8 cellular contexts compared by ENCODE assay signal in the genomic region with DNA sequence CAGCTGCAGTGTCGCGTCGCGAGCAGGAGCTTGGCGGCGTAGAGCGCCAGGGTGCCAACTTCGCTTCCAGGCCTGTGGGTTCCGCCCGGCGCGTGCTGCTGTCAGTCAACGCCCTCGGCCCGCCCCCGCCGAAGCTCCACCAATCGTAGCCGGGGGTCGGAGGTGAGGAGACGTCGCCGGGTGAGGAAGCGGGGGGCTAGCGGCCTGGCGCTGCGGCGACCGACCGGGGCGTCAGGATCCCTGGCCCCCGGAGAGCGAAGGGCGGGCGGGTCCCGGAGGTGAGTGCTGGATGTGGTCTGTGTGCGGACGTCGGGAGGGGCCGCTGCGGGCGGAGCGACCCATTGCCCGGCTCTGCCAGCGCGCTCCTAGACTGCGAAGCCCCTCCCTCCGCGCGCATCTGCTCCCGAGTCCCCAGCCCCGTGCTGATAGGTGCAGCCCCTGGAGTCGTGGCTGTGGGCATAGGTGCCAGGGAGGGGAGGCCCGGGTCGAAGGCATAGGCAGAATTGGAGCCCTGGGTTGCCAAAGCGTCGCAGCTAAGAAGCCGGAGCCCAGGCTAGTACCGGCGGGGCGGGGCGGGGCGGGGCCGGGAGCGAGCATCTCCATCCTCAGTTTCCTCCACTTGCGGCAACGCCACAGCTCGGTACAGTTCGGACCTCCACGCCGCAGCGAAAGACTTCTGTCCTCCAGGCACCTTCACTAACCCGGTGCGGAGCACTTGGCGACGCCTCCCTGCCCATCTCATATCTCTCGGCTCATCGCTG. TPM values are rescaled to one million over a fixed set of nuclear protein-coding genes. Genes with fewer than 3 reads are reported as not detected.
DNase-seq lines count a peak whose midpoint lies in the region; ATAC-seq, FAIRE-seq and TF ChIP-seq lines count a peak whose summit lies in the region.

Gene NXPE3 (plus strand): TSS at position 165 of the 761 bp plus-strand sequence. CDS start 6,386 bp downstream, outside the sequence.

- peaks cover 8% of the 10 kb centered on the region for H3K36me3 ChIP-seq in adipocyte (ENCODE audit: control insufficient read depth, insufficient read depth, low read length, severe bottlenecking)
- peaks cover 0 to 22% (median 14%) of the 10 kb centered on the region in 9 donors for H3K36me3 ChIP-seq in heart right ventricle
- H3K36me3 ChIP-seq in upper lobe of left lung: peaks cover 0 to 18% (median 9%) of the 10 kb centered on the region in 4 donors

- peak within 1 kb of the TSS; percentile 86 for H3K9ac ChIP-seq in adipocyte (ENCODE audit: low read length)

- intact Hi-C loops in heart right ventricle (cut with DNase I) (loop anchor here in 4 of 10 donors (2.0 to 10.0 kb wide), 5 partner anchors 47 to 92 kb away; partner anchors contain the start of genes CEP97 (in 2 of the 4) and RPL24 (in 1 of the 4)), posterior vena cava (cut with DNase I) (no loop called here)

- H3K27ac ChIP-seq in heart right ventricle: peak within 1 kb of the TSS; percentile 51 to 95 (median 90)
- H3K27ac ChIP-seq in upper lobe of left lung: peak within 1 kb of the TSS; percentile 81 to 92 (median 88)

- ATAC-seq in HG02763 (IDR thresholded peaks at IDR 0.05; ENCODE audit: unreplicated experiment): peak; percentile 92
- peak; percentile 95 to 98 (median 96) for ATAC-seq in heart right ventricle
- peak; percentile 96 to 99 for ATAC-seq in upper lobe of left lung (ENCODE audit: low FRiP score in 2 of 2)

- TF ChIP-seq EP300 in upper lobe of left lung (IDR thresholded peaks at IDR 0.05): no peak

- peak; percentile 97 for FAIRE-seq in GM12891 (lab: Jason Lieb, UNC)

- 0 out of 2 replicates have a peak, but pooled peaks have one; percentile 28 for TF ChIP-seq POLR2A in GM12891 (IDR thresholded peaks at IDR 0.05; ENCODE audit: low read depth, low read length)
- peak in 3 of 4 donors; percentile 40 to 67 (median 42) for TF ChIP-seq POLR2A in upper lobe of left lung (IDR thresholded peaks at IDR 0.05)

- peak; percentile 80 for DNase-seq in GM12891 (ENCODE audit: insufficient read length, low spot score)
- DNase-seq in NCI-H1417 (lab: John Stamatoyannopoulos, UW): peak; percentile 73 to 95 (median 93)
- DNase-seq in T follicular helper cell (ENCODE audit: low read depth): peak; percentile 91
- DNase-seq in adipocyte (ENCODE audit: low read depth): peak; percentile 94
- peak; percentile 92 to 94 for DNase-seq in heart right ventricle
- peak; percentile 97 for DNase-seq in posterior vena cava (ENCODE audit: low spot score)
- DNase-seq in upper lobe of left lung: peak; percentile 96 to 99

- H3K4me3 ChIP-seq in adipocyte (ENCODE audit: low read length) (peak within 1 kb of the TSS; percentile 88), heart right ventricle (peak within 1 kb of the TSS; percentile 59 to 98 (median 81)), upper lobe of left lung (peak within 1 kb of the TSS; percentile 79 to 85 (median 83))

- TF ChIP-seq CTCF in heart right ventricle (IDR thresholded peaks at IDR 0.05) (no peak), upper lobe of left lung (IDR thresholded peaks at IDR 0.05) (peak in 1 of 6 experiments; percentile 26)

- no peaks in the 10 kb centered on the region for H3K27me3 ChIP-seq in adipocyte (replicated peaks; ENCODE audit: control insufficient read depth, insufficient read depth, low read length)
- no peaks in the 10 kb centered on the region for H3K27me3 ChIP-seq in heart right ventricle
- no peaks in the 10 kb centered on the region for H3K27me3 ChIP-seq in upper lobe of left lung

- WGBS in heart right ventricle, 2 donors: 0 to 1% methylated on average over 76 to 78 of the region's 78 CpGs
- WGBS in upper lobe of left lung, 2 donors: 0 to 1% methylated on average over 9 to 30 of the region's 78 CpGs

- H3K4me1 ChIP-seq in adipocyte (ENCODE audit: control insufficient read depth, insufficient read depth, low read length): peaks cover 21% of the 10 kb centered on the region
- H3K4me1 ChIP-seq in heart right ventricle: peaks cover 0 to 30% (median 25%) of the 10 kb centered on the region in 9 donors
- H3K4me1 ChIP-seq in upper lobe of left lung: peaks cover 11 to 29% (median 26%) of the 10 kb centered on the region in 4 donors

- H3K9me3 ChIP-seq in adipocyte (ENCODE audit: control insufficient read depth, low read length): no peaks in the 10 kb centered on the region
- no peaks in the 10 kb centered on the region for H3K9me3 ChIP-seq in heart right ventricle
- H3K9me3 ChIP-seq in upper lobe of left lung: no peaks in the 10 kb centered on the region

TF ChIP-seq in GM12891, 5 proteins besides CTCF, POLR2A, EP300 and RAD21:
- TF ChIP-seq POU2F2 (IDR thresholded peaks at IDR 0.05; ENCODE audit: low read depth, low read length): 0 out of 2 replicates have a peak, but pooled peaks have one; percentile 46
- TF ChIP-seq PAX5 (IDR thresholded peaks at IDR 0.05; ENCODE audit: insufficient read depth, low read length, severe bottlenecking): no peak
- 0 out of 2 replicates have a peak, but pooled peaks have one; percentile 23 for TF ChIP-seq TAF1 (IDR thresholded peaks at IDR 0.05; ENCODE audit: low read depth, low read length)
- TF ChIP-seq SPI1 (IDR thresholded peaks at IDR 0.05; ENCODE audit: low read depth, low read length): 0 out of 2 replicates have a peak, but pooled peaks have one; percentile 27
- 0 out of 2 replicates have a peak, but pooled peaks have one; percentile 37 for TF ChIP-seq POLR2AphosphoS5 (IDR thresholded peaks at IDR 0.05; ENCODE audit: low read depth, low read length)

RNA-seq across cellular contexts. Expression of gene NXPE3, which starts in this region (rescaled TPM):
- 2.8 TPM for polyA plus RNA-seq in GM12891 (2012; ENCODE audit: low read depth, missing spikeins)
- 10 to 100 TPM; 30.2 to 50.3 (median 35.7) TPM for total RNA-seq in heart right ventricle
- 10 to 100 TPM in 1 of 2 donors, 1 to 10 TPM in 1; 7.6 to 11.7 TPM for polyA plus RNA-seq in heart right ventricle
- 10 to 100 TPM; 21.0 to 21.1 TPM for total RNA-seq in posterior vena cava
- total RNA-seq in upper lobe of left lung: 10 to 100 TPM in 5 of 6 donors, 1 to 10 TPM in 1; 7.2 to 16.8 (median 15.5) TPM

Comparison
In these comparisons a context has a peak if more than half of its experiments do, and no peak if none do; other contexts are left out.
1. Peak in every context shown above with its lines: DNase-seq, ATAC-seq, H3K4me3 ChIP-seq and H3K27ac ChIP-seq.